10 cellular contexts compared by ENCODE assay signal in the genomic region with DNA sequence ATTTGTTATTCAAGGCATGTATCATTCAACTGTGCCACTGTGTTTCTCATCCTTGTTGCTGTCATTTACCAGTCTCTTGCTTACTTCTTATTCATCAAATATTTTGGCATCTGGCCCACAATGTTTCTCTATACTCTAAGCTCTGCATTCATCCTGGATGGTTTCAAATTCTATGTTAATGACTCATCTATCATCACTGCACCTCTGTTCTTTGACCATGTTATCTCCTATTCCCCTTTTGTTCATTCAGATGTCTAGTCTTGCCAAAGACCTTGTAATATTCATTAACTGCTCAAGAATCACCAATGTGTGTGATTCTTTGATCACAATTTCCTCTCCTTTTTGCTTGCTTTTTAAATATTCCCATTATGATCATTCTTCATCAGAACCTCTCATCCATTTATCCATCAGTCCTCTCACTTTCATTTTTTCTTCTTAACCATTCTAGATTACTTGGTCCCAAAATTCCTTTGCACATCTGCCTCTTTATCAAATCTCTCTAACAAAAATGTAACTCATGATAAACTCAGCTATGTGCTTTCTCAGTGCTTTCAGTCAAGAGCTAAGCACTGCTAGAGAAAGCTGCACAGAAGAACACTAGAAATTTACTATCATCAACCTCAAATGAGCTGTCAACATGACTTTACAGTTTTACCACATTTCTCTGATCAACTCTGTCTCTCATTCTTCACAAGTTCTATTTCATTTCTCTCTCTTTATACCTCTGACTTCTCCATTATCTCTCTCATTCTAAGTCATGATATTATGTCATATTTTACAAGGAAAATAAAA. TPM values are rescaled to one million over a fixed set of nuclear protein-coding genes. Genes with fewer than 3 reads are reported as not detected.
DNase-seq lines count a peak whose midpoint lies in the region; ATAC-seq and TF ChIP-seq lines count a peak whose summit lies in the region.
"Had no signal": no experiment of that assay in that cellular context is flagged by ENCODE, and none has a peak within 500 bp of the region (broad histone marks: within the 10 kb centered on the region; RNA-seq: fewer than 3 reads in every experiment).

No MANE protein-coding gene starts in this region.

- no peak overlapping the region for H2AFZ ChIP-seq in SK-N-SH (ENCODE audit: low read depth)

- TF ChIP-seq POLR2A in body of pancreas (IDR thresholded peaks at IDR 0.05) = no peak

- H3K4me2 ChIP-seq in SK-N-SH = 0 out of 2 replicates have a peak overlapping the region, but pooled peaks have one; percentile 0

- no peaks in the 10 kb centered on the region for H3K9me2 ChIP-seq in SK-N-SH

- H3K36me3 ChIP-seq in SK-N-SH (replicated peaks in 1 of 2; ENCODE audit: control insufficient read depth in 1 of 2, insufficient read depth in 2 of 2, low read length in 1 of 2) (no peaks in the 10 kb centered on the region), body of pancreas (replicated peaks in 1 of 2; ENCODE audit: insufficient read depth in 1 of 2, low read depth in 2 of 2) (no peaks in the 10 kb centered on the region)
- H3K36me3 ChIP-seq: adrenal gland had no signal

- ATAC-seq in GM18868 (IDR thresholded peaks at IDR 0.05; ENCODE audit: unreplicated experiment) (peak; percentile 40), omental fat pad (ENCODE audit: low FRiP score) (no peak), body of pancreas (no peak), GM21381 (IDR thresholded peaks at IDR 0.05; ENCODE audit: unreplicated experiment) (no peak)

- H3K4me3 ChIP-seq in SK-N-SH (ENCODE audit: low read depth in 2 of 2, low read length in 1 of 2) = no peak overlapping the region
- H3K4me3 ChIP-seq in fibroblast of the aortic adventitia (ENCODE audit: low read depth, low read length) = no peak overlapping the region
- no peak overlapping the region for H3K4me3 ChIP-seq in body of pancreas
- H3K4me3 ChIP-seq: adrenal gland had no signal

- CTCF ChIA-PET in SK-N-SH (lab: Yijun Ruan, JAX) = interaction anchor here (1.6 to 1.8 kb wide), 2 partner anchors 10 to 12 kb away, joined by 4 to 6 read pairs; no protein-coding TSS in a partner anchor

- TF ChIP-seq RAD21 in SK-N-SH (IDR thresholded peaks at IDR 0.05; ENCODE audit: low read length) = no peak

- H3K4me1 ChIP-seq in SK-N-SH (ENCODE audit: control insufficient read depth in 1 of 2, insufficient read depth in 2 of 2, low read depth in 1 of 2, low read length in 1 of 2) (peaks cover 0 to 12% of the 10 kb centered on the region in 2 experiments; a peak in 3 of 4 replicates), body of pancreas (no peaks in the 10 kb centered on the region)
- H3K4me1 ChIP-seq: adrenal gland had no signal

- POLR2A ChIA-PET in SK-N-SH (lab: Yijun Ruan, JAX) = interaction anchor here (1.0 kb wide), 1 partner anchor 12 kb away, joined by 4 read pairs; no protein-coding TSS in a partner anchor

- peak overlapping the region in 1 of 2 experiments; percentile 23; a peak in 2 of 4 replicates for H3K27ac ChIP-seq in SK-N-SH (ENCODE audit: low read depth in 2 of 2, low read length in 1 of 2)
- no peak overlapping the region for H3K27ac ChIP-seq in body of pancreas
- H3K27ac ChIP-seq: adrenal gland had no signal

- H3K27me3 ChIP-seq in SK-N-SH (ENCODE audit: insufficient read depth) (no peaks in the 10 kb centered on the region), body of pancreas (no peaks in the 10 kb centered on the region)
- H3K27me3 ChIP-seq: adrenal gland had no signal

- DNase-seq in ACHN = peak; percentile 50
- DNase-seq in SK-N-SH = no peak
- peak; percentile 42 for DNase-seq in fibroblast of the aortic adventitia (ENCODE audit: low read depth)
- no peak for DNase-seq in NCI-H128 (lab: John Stamatoyannopoulos, UW; ENCODE audit: unreplicated experiment)
- DNase-seq in omental fat pad (ENCODE audit: low spot score) = no peak
- no peak for DNase-seq in body of pancreas
- DNase-seq: adrenal gland, occipital lobe had no signal

- H3K79me2 ChIP-seq in SK-N-SH (ENCODE audit: insufficient read depth) = peaks cover 45% of the 10 kb centered on the region

- no peaks in the 10 kb centered on the region for H4K20me1 ChIP-seq in SK-N-SH (ENCODE audit: insufficient read depth)

- intact Hi-C loops in body of pancreas (cut with DNase I) = no loop called here

- H3K9me3 ChIP-seq in SK-N-SH (no peaks in the 10 kb centered on the region), body of pancreas (no peaks in the 10 kb centered on the region)
- H3K9me3 ChIP-seq: adrenal gland had no signal

- TF ChIP-seq EP300 in SK-N-SH (IDR thresholded peaks at IDR 0.05; ENCODE audit: borderline replicate concordance in 1 of 2, low read depth in 1 of 2, low read length in 1 of 2) = peak in 1 of 2 experiments; percentile 49; a peak in 1 of 4 replicates

- no peak for TF ChIP-seq CTCF in SK-N-SH (IDR thresholded peaks at IDR 0.05)
- TF ChIP-seq CTCF in fibroblast of the aortic adventitia (IDR thresholded peaks at IDR 0.05; ENCODE audit: insufficient read depth, low read length) = no peak
- TF ChIP-seq CTCF in omental fat pad (IDR thresholded peaks at IDR 0.05) = no peak
- TF ChIP-seq CTCF in body of pancreas (IDR thresholded peaks at IDR 0.05) = no peak

- H3K9ac ChIP-seq in SK-N-SH = no peak overlapping the region

- in situ Hi-C loops in ACHN (cut with HindIII; ENCODE audit: low pct_ligation_motif_present, low pct_unique_long_range_greater_than_20kb, low sequenced_read_pairs) = no loop called here

- H3F3A ChIP-seq in SK-N-SH (replicated peaks; ENCODE audit: insufficient read depth) = peaks cover 17% of the 10 kb centered on the region

TF ChIP-seq in SK-N-SH, 30 proteins besides CTCF, POLR2A, EP300 and RAD21 (continues in another document):
- TF ChIP-seq, protein P1, sequence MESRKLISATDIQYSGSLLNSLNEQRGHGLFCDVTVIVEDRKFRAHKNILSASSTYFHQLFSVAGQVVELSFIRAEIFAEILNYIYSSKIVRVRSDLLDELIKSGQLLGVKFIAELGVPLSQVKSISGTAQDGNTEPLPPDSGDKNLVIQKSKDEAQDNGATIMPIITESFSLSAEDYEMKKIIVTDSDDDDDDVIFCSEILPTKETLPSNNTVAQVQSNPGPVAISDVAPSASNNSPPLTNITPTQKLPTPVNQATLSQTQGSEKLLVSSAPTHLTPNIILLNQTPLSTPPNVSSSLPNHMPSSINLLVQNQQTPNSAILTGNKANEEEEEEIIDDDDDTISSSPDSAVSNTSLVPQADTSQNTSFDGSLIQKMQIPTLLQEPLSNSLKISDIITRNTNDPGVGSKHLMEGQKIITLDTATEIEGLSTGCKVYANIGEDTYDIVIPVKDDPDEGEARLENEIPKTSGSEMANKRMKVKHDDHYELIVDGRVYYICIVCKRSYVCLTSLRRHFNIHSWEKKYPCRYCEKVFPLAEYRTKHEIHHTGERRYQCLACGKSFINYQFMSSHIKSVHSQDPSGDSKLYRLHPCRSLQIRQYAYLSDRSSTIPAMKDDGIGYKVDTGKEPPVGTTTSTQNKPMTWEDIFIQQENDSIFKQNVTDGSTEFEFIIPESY (IDR thresholded peaks at IDR 0.05; ENCODE audit: borderline replicate concordance, low read depth) = no peak
- TF ChIP-seq, protein P2, sequence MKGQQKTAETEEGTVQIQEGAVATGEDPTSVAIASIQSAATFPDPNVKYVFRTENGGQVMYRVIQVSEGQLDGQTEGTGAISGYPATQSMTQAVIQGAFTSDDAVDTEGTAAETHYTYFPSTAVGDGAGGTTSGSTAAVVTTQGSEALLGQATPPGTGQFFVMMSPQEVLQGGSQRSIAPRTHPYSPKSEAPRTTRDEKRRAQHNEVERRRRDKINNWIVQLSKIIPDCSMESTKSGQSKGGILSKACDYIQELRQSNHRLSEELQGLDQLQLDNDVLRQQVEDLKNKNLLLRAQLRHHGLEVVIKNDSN (IDR thresholded peaks at IDR 0.05; ENCODE audit: borderline replicate concordance, low read depth) = no peak
- TF ChIP-seq TEAD4 (IDR thresholded peaks at IDR 0.05; ENCODE audit: borderline replicate concordance, insufficient read depth) = peak; percentile 41; the same call in 1 of the 2 replicates
- no peak for TF ChIP-seq RXRA (IDR thresholded peaks at IDR 0.05; ENCODE audit: borderline replicate concordance, low read depth)
- TF ChIP-seq, protein P3, sequence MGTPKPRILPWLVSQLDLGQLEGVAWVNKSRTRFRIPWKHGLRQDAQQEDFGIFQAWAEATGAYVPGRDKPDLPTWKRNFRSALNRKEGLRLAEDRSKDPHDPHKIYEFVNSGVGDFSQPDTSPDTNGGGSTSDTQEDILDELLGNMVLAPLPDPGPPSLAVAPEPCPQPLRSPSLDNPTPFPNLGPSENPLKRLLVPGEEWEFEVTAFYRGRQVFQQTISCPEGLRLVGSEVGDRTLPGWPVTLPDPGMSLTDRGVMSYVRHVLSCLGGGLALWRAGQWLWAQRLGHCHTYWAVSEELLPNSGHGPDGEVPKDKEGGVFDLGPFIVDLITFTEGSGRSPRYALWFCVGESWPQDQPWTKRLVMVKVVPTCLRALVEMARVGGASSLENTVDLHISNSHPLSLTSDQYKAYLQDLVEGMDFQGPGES (IDR thresholded peaks at IDR 0.05; ENCODE audit: low read depth, low read length) = no peak
- peak; percentile 83 for TF ChIP-seq JUND (IDR thresholded peaks at IDR 0.05)
- TF ChIP-seq, protein P4, sequence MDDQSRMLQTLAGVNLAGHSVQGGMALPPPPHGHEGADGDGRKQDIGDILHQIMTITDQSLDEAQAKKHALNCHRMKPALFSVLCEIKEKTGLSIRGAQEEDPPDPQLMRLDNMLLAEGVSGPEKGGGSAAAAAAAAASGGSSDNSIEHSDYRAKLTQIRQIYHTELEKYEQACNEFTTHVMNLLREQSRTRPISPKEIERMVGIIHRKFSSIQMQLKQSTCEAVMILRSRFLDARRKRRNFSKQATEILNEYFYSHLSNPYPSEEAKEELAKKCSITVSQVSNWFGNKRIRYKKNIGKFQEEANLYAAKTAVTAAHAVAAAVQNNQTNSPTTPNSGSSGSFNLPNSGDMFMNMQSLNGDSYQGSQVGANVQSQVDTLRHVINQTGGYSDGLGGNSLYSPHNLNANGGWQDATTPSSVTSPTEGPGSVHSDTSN (IDR thresholded peaks at IDR 0.05) = peak; percentile 85
- TF ChIP-seq TCF12 (IDR thresholded peaks at IDR 0.05) = peak; percentile 77
- no peak for TF ChIP-seq YY1 (IDR thresholded peaks at IDR 0.05; ENCODE audit: low read depth)
- no peak for TF ChIP-seq TAF1 (IDR thresholded peaks at IDR 0.05; ENCODE audit: borderline replicate concordance, low read depth, low read length)
- TF ChIP-seq SMC3 (IDR thresholded peaks at IDR 0.05; ENCODE audit: low read depth, low read length) = no peak
- no peak for TF ChIP-seq MEF2A (IDR thresholded peaks at IDR 0.05; ENCODE audit: borderline replicate concordance, low read depth)

RNA-seq across cellular contexts. Expression of gene PRKACB, which starts 54.4 kb away (rescaled TPM):
- polyA plus RNA-seq in SK-N-SH (2012; rRNA removed) = 7.5 and 9.9 TPM in 2 replicates
- 15.7 and 18.0 TPM in 2 replicates for polyA plus RNA-seq in SK-N-SH (2012; cell fraction: cytosol; rRNA removed)
- 3.7 and 11.3 TPM in 2 replicates for polyA plus RNA-seq in SK-N-SH (2012; cell fraction: nucleus; rRNA removed)
- total RNA-seq in fibroblast of the aortic adventitia (ENCODE audit: low replicate concordance) = 18.3 and 30.3 TPM in 2 replicates
- 10 to 100 TPM; 18.7 to 23.5 (median 21.2) TPM for total RNA-seq in omental fat pad
- total RNA-seq in body of pancreas = 10 to 100 TPM in 1 of 2 donors, 1 to 10 TPM in 1; 9.6 to 18.2 TPM

Comparison
In these comparisons a context has a peak if more than half of its experiments do, and no peak if none do; other contexts are left out.
1. DNase-seq: peak in ACHN (single experiment) and fibroblast of the aortic adventitia (single experiment); none in SK-N-SH (single experiment), NCI-H128 (single experiment), omental fat pad (single experiment) and body of pancreas (0 of 4).